In the genomic region with DNA sequence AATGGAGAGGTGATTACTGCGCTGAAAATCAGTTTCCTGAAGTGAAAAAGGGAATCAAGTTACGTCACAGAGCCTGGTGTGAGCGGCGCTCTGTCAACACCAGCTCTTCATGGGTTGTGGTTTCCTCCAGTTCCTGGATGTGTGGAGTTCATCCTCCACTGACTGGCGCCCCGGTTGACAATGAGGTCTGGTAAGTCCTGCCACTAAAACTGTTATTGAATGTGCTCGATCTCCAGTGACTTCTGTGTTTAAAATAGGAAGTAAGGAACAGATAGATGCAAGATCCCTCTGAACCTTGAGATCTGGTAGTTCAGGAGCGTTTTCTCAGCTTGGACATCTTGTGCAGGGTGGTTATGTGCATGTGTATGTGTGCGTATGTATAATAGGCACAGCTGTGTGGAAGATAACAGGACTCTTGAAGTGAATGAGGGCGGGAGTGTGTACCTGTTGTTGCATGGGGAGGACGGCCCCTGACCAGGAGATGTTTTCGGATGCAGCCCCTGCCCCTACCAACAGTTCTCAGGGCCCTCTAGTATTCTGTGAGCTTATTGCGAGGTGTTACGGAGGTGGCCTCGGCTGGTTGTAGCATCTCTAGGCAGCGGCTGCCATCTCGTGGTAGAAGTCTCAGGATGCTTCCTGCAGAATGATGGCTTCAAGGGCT, we compare ENCODE assay signal across 8 cellular contexts. TPM values are rescaled to one million over a fixed set of nuclear protein-coding genes. Genes with fewer than 3 reads are reported as not detected.
DNase-seq lines count a peak whose midpoint lies in the region; ATAC-seq and TF ChIP-seq lines count a peak whose summit lies in the region.

No MANE protein-coding gene starts in this region.

- WGBS in lung, 2 donors: 10 to 31% methylated on average over 17 of the region's 17 CpGs

- no peaks in the 10 kb centered on the region for H3K9me3 ChIP-seq in lung (ENCODE audit: control insufficient read depth in 2 of 2, insufficient read depth in 1 of 2, low read length in 1 of 2)

- no peaks in the 10 kb centered on the region for H3K36me3 ChIP-seq in lung (ENCODE audit: control insufficient read depth in 2 of 2, insufficient read depth in 2 of 2, low read length in 2 of 2)

- no peak overlapping the region for H3K27ac ChIP-seq in lung (ENCODE audit: low read depth in 1 of 2, low read length in 1 of 2)

- peak; percentile 97 for ATAC-seq in GM18909 (IDR thresholded peaks at IDR 0.05; ENCODE audit: poor library complexity, unreplicated experiment)
- peak; percentile 98 for ATAC-seq in HG03139 (IDR thresholded peaks at IDR 0.05; ENCODE audit: unreplicated experiment)
- peak; percentile 34 for ATAC-seq in lung (ENCODE audit: insufficient read depth, low FRiP score)

- TF ChIP-seq CTCF in lung (IDR thresholded peaks at IDR 0.05; ENCODE audit: control extremely low read depth, extremely low read depth): peak; percentile 34

- H3K27me3 ChIP-seq in lung (ENCODE audit: control insufficient read depth, insufficient read depth): no peaks in the 10 kb centered on the region

- no peak overlapping the region for H3K4me3 ChIP-seq in lung

- no peaks in the 10 kb centered on the region for H3K4me1 ChIP-seq in lung (ENCODE audit: control insufficient read depth in 2 of 2, insufficient read depth in 2 of 2, low read length in 2 of 2)

- peak; percentile 94 for DNase-seq in Ammon's horn (ENCODE audit: low spot score)
- DNase-seq in NCI-H510A treated with DMSO at 0.1 percent for 48 hours (lab: John Stamatoyannopoulos, UW): peak; percentile 57
- DNase-seq in activated CD4-positive, alpha-beta T cell treated with anti-CD3 and anti-CD28 coated beads, Interleukin-2, amount 50 U/mL, for 1 hour: peak; percentile 75
- DNase-seq in dermis microvascular lymphatic vessel endothelial cell (ENCODE audit: low read depth in 2 of 2): peak; percentile 74 to 84
- DNase-seq in lung (ENCODE audit: low spot score): peak; percentile 42
- DNase-seq in stimulated activated CD8-positive, alpha-beta memory T cell treated with anti-CD3 and anti-CD28 coated beads, Interleukin-15, amount 100 ng/mL, for 48 hours (ENCODE audit: low read depth in 2 of 2): peak; percentile 49 to 50

RNA-seq across cellular contexts. Expression of gene GOT2, which starts 22.0 kb away (rescaled TPM):
- total RNA-seq in dermis microvascular lymphatic vessel endothelial cell (42.6 and 51.3 TPM in 2 replicates), lung (10 to 100 TPM; 29.4 to 56.6 TPM)
- 10 to 100 TPM; 35.5 to 40.9 TPM for polyA plus RNA-seq in lung

Comparison
In these comparisons a context has a peak if more than half of its experiments do, and no peak if none do; other contexts are left out.
1. DNase-seq: peak in every context shown above with its lines; median percentile 94 in Ammon's horn; 79 in dermis microvascular lymphatic vessel endothelial cell; 75 in activated CD4-positive, alpha-beta T cell treated with anti-CD3 and anti-CD28 coated beads, Interleukin-2, amount 50 U/mL, for 1 hour; 57 in NCI-H510A treated with DMSO at 0.1 percent for 48 hours; 50 in stimulated activated CD8-positive, alpha-beta memory T cell treated with anti-CD3 and anti-CD28 coated beads, Interleukin-15, amount 100 ng/mL, for 48 hours; 42 in lung.
2. ATAC-seq: peak in every context shown above with its lines; median percentile 98 in HG03139; 97 in GM18909; 34 in lung.